ENCODE assay signal across 17 cellular contexts in genomic region chr15:74504418-74504817, GRCh38.
"Had no signal": no experiment of that assay in that cellular context is flagged by ENCODE, and none has a peak within 500 bp of the region (broad histone marks: within the 10 kb centered on the region; RNA-seq: fewer than 3 reads in every experiment).

No MANE protein-coding gene starts in this region.

- H3K36me3 ChIP-seq: esophagus muscularis mucosa, neutrophil, thoracic aorta, transverse colon had no signal

- ATAC-seq: effector memory CD8-positive, alpha-beta T cell; foreskin keratinocyte; left cardiac atrium; left ventricle myocardium superior; naive thymus-derived CD8-positive, alpha-beta T cell; psoas muscle; sciatic nerve had no signal

- H3K9me3 ChIP-seq: esophagus muscularis mucosa, neutrophil, psoas muscle, stomach, thoracic aorta, transverse colon had no signal

- DNase-seq: effector memory CD8-positive, alpha-beta T cell; foreskin keratinocyte; kidney; left cardiac atrium; left ventricle myocardium superior; naive thymus-derived CD8-positive, alpha-beta T cell; psoas muscle; retina; stimulated activated naive CD4-positive, alpha-beta T cell; stomach; substantia nigra; transverse colon had no signal

- H3K4me1 ChIP-seq: esophagus muscularis mucosa, foreskin keratinocyte, psoas muscle, stomach, transverse colon had no signal

- H3K4me3 ChIP-seq: esophagus muscularis mucosa, psoas muscle, stomach, thoracic aorta, transverse colon had no signal

- H3K27me3 ChIP-seq: esophagus muscularis mucosa, foreskin keratinocyte, neutrophil, stomach, transverse colon had no signal

- H3K27ac ChIP-seq: epithelial cell of prostate, esophagus muscularis mucosa, foreskin keratinocyte, neutrophil, psoas muscle, stomach, thoracic aorta, transverse colon had no signal
